ENCODE assay signal across 8 cellular contexts in genomic region chr14:101120636-101121398, GRCh38.
DNase-seq lines count a peak whose midpoint lies in the region; ATAC-seq and TF ChIP-seq lines count a peak whose summit lies in the region.

No MANE protein-coding gene starts in this region.

- H3K27ac ChIP-seq in lung (ENCODE audit: low read depth in 1 of 2, low read length in 1 of 2) (peak overlapping the region in 1 of 2 donors; percentile 48), urinary bladder (ENCODE audit: low read depth) (peak overlapping the region; percentile 26), RWPE1 (no peak overlapping the region)

- CTCF ChIA-PET in RWPE1 (lab: Yijun Ruan, JAX): no interaction called here

- no peak for TF ChIP-seq CTCF in lung (IDR thresholded peaks at IDR 0.05; ENCODE audit: control extremely low read depth, extremely low read depth)
- TF ChIP-seq CTCF in RWPE1 (conservative IDR thresholded peaks at IDR 0.05; ENCODE audit: low read depth): no peak

- 28 to 56% methylated on average over 17 of the region's 17 CpGs for WGBS in lung, 2 donors
- WGBS in urinary bladder: 66% methylated on average over 17 of the region's 17 CpGs

- peak; percentile 14 to 16 for DNase-seq in stimulated activated CD4-positive, alpha-beta T cell treated with anti-CD3 and anti-CD28 coated beads, Interleukin-2, amount 100 ng/mL, for 24 hours
- no peak for DNase-seq in stimulated activated CD4-positive, alpha-beta T cell treated with anti-CD3 and anti-CD28 coated beads, Interleukin-4, amount 100 ng/mL, for 24 hours
- DNase-seq in activated CD8-positive, alpha-beta memory T cell treated with anti-CD3 and anti-CD28 coated beads, Interleukin-2, amount 50 U/mL, for 48 hours: peak; percentile 53
- DNase-seq in lung (ENCODE audit: low spot score) (peak; percentile 55), RWPE1 (ENCODE audit: low spot score) (no peak), NCI-H2227 treated with DMSO at 0.1 percent for 48 hours (lab: John Stamatoyannopoulos, UW) (no peak)

- ATAC-seq in lung (ENCODE audit: insufficient read depth, low FRiP score) (peak; percentile 45), HG03457 (IDR thresholded peaks at IDR 0.05; ENCODE audit: unreplicated experiment) (no peak)

- H3K36me3 ChIP-seq in lung (ENCODE audit: control insufficient read depth in 2 of 2, insufficient read depth in 2 of 2, low read length in 2 of 2): no peaks in the 10 kb centered on the region
- no peaks in the 10 kb centered on the region for H3K36me3 ChIP-seq in urinary bladder (ENCODE audit: insufficient read depth)

- no peaks in the 10 kb centered on the region for H3K4me1 ChIP-seq in lung (ENCODE audit: control insufficient read depth in 2 of 2, insufficient read depth in 2 of 2, low read length in 2 of 2)
- H3K4me1 ChIP-seq in urinary bladder (ENCODE audit: insufficient read depth): no peaks in the 10 kb centered on the region

- no peaks in the 10 kb centered on the region for H3K27me3 ChIP-seq in lung (ENCODE audit: control insufficient read depth, insufficient read depth)

- no peaks in the 10 kb centered on the region for H3K9me3 ChIP-seq in lung (ENCODE audit: control insufficient read depth in 2 of 2, insufficient read depth in 1 of 2, low read length in 1 of 2)

- H3K4me3 ChIP-seq in lung (no peak overlapping the region), urinary bladder (ENCODE audit: low read depth, low read length) (no peak overlapping the region)

- POLR2A ChIA-PET in RWPE1 (lab: Yijun Ruan, JAX; ENCODE audit: low non-redundant PET): no interaction called here

Comparison
In these comparisons a context has a peak if more than half of its experiments do, and no peak if none do; other contexts are left out.
1. DNase-seq: peak in stimulated activated CD4-positive, alpha-beta T cell treated with anti-CD3 and anti-CD28 coated beads, Interleukin-2, amount 100 ng/mL, for 24 hours (2 of 2), activated CD8-positive, alpha-beta memory T cell treated with anti-CD3 and anti-CD28 coated beads, Interleukin-2, amount 50 U/mL, for 48 hours (single experiment) and lung (single experiment); none in stimulated activated CD4-positive, alpha-beta T cell treated with anti-CD3 and anti-CD28 coated beads, Interleukin-4, amount 100 ng/mL, for 24 hours (single experiment), RWPE1 (single experiment) and NCI-H2227 treated with DMSO at 0.1 percent for 48 hours (single experiment).